Comparison of ENCODE assay signal across 9 cellular contexts in genomic region chr5:179619776-179620175, GRCh38. TPM values are rescaled to one million over a fixed set of nuclear protein-coding genes. Genes with fewer than 3 reads are reported as not detected.
A peak's percentile ranks its signal among the peaks of the same experiment; 100 is the strongest.
DNase-seq lines count a peak whose midpoint lies in the region; ATAC-seq and TF ChIP-seq lines count a peak whose summit lies in the region.
"Had no signal": no experiment of that assay in that cellular context is flagged by ENCODE, and none has a peak within 500 bp of the region (broad histone marks: within the 10 kb centered on the region; RNA-seq: fewer than 3 reads in every experiment).

No MANE protein-coding gene starts in this region.

- peak overlapping the region in 6 of 7 experiments; percentile 1 to 97 (median 82) for H3K4me3 ChIP-seq in skin epidermis

- H3K27ac ChIP-seq in skin epidermis: no peak overlapping the region

- peaks cover 66% of the 10 kb centered on the region for H3K4me1 Mint-ChIP-seq in T-helper 1 cell treated with Interleukin-12 subunit alpha and Interleukin-12 subunit beta and Interleukin-4 antibody, amounts not matched to agents 30 μg/mL and 1 μg/mL, for 36 hours (ENCODE audit: low read depth)
- peaks cover 47% of the 10 kb centered on the region for H3K4me1 Mint-ChIP-seq in activated CD8-positive, alpha-beta T cell treated with anti-CD3 and anti-CD28 coated beads for 36 hours (ENCODE audit: low read depth)
- peaks cover 33% of the 10 kb centered on the region for H3K4me1 Mint-ChIP-seq in glutamatergic neuron (ENCODE audit: low read depth, unreplicated experiment)

- H3K4me3 Mint-ChIP-seq in T-helper 1 cell treated with Interleukin-12 subunit alpha and Interleukin-12 subunit beta and Interleukin-4 antibody, amounts not matched to agents 30 μg/mL and 1 μg/mL, for 36 hours: peak overlapping the region; percentile 90
- peak overlapping the region; percentile 82 for H3K4me3 Mint-ChIP-seq in activated CD8-positive, alpha-beta T cell treated with anti-CD3 and anti-CD28 coated beads for 36 hours
- H3K4me3 Mint-ChIP-seq in glutamatergic neuron (ENCODE audit: unreplicated experiment): peak overlapping the region; percentile 97

- no peaks in the 10 kb centered on the region for H3K27me3 Mint-ChIP-seq in T-helper 1 cell treated with Interleukin-12 subunit alpha and Interleukin-12 subunit beta and Interleukin-4 antibody, amounts not matched to agents 30 μg/mL and 1 μg/mL, for 36 hours (ENCODE audit: low read depth)
- no peaks in the 10 kb centered on the region for H3K27me3 Mint-ChIP-seq in activated CD8-positive, alpha-beta T cell treated with anti-CD3 and anti-CD28 coated beads for 36 hours
- peaks cover 15% of the 10 kb centered on the region for H3K27me3 Mint-ChIP-seq in glutamatergic neuron (ENCODE audit: unreplicated experiment)

- DNase-seq in T-helper 1 cell (no peak), glutamatergic neuron (no peak), head of caudate nucleus (no peak), GDM1 (lab: John Stamatoyannopoulos, UW) (no peak), NCI-H748 treated with DMSO at 0.1 percent for 48 hours (lab: John Stamatoyannopoulos, UW) (no peak)
- DNase-seq in activated CD8-positive, alpha-beta T cell treated with anti-CD3 and anti-CD28 coated beads for 36 hours: no peak
- DNase-seq: MV-4-11 had no signal

- ATAC-seq in activated CD8-positive, alpha-beta T cell treated with anti-CD3 and anti-CD28 coated beads for 36 hours: no peak

- peak overlapping the region; percentile 16 for H3K27ac Mint-ChIP-seq in T-helper 1 cell treated with Interleukin-12 subunit alpha and Interleukin-12 subunit beta and Interleukin-4 antibody, amounts not matched to agents 30 μg/mL and 1 μg/mL, for 36 hours
- H3K27ac Mint-ChIP-seq in activated CD8-positive, alpha-beta T cell treated with anti-CD3 and anti-CD28 coated beads for 36 hours: peak overlapping the region; percentile 30
- H3K27ac Mint-ChIP-seq in glutamatergic neuron (ENCODE audit: unreplicated experiment): no peak overlapping the region

- intact Hi-C loops in activated CD8-positive, alpha-beta T cell treated with anti-CD3 and anti-CD28 coated beads for 36 hours (cut with micrococcal nuclease): no loop called here
- intact Hi-C loops in head of caudate nucleus (cut with DNase I): loop anchor here (10.0 kb wide), 1 partner anchor 65 kb away; the partner anchor contains the start of gene RUFY1

- peaks cover 74% of the 10 kb centered on the region for H3K36me3 Mint-ChIP-seq in T-helper 1 cell treated with Interleukin-12 subunit alpha and Interleukin-12 subunit beta and Interleukin-4 antibody, amounts not matched to agents 30 μg/mL and 1 μg/mL, for 36 hours (ENCODE audit: low read depth)
- peaks cover 85% of the 10 kb centered on the region for H3K36me3 Mint-ChIP-seq in activated CD8-positive, alpha-beta T cell treated with anti-CD3 and anti-CD28 coated beads for 36 hours (ENCODE audit: low read depth)
- H3K36me3 Mint-ChIP-seq in glutamatergic neuron (ENCODE audit: unreplicated experiment): peaks cover 9% of the 10 kb centered on the region

- POLR2A ChIA-PET in activated CD8-positive, alpha-beta T cell treated with anti-CD3 and anti-CD28 coated beads for 36 hours (lab: Charles Lee): interaction anchor here (1.0 to 6.5 kb wide), 3 partner anchors 58 to 71 kb away, joined by 3 to 55 read pairs (median 6); partner anchors contain the start of gene RUFY1

- no peaks in the 10 kb centered on the region for H3K9me3 Mint-ChIP-seq in T-helper 1 cell treated with Interleukin-12 subunit alpha and Interleukin-12 subunit beta and Interleukin-4 antibody, amounts not matched to agents 30 μg/mL and 1 μg/mL, for 36 hours
- H3K9me3 Mint-ChIP-seq in activated CD8-positive, alpha-beta T cell treated with anti-CD3 and anti-CD28 coated beads for 36 hours: no peaks in the 10 kb centered on the region
- H3K9me3 Mint-ChIP-seq in glutamatergic neuron (ENCODE audit: unreplicated experiment): peaks cover 17% of the 10 kb centered on the region

- CTCF ChIA-PET in activated CD8-positive, alpha-beta T cell treated with anti-CD3 and anti-CD28 coated beads for 36 hours (lab: Charles Lee): interaction anchor here (0.5 kb wide), 1 partner anchor 74 kb away, joined by 3 read pairs; no protein-coding TSS in a partner anchor

- no peak for TF ChIP-seq CTCF in activated CD8-positive, alpha-beta T cell treated with anti-CD3 and anti-CD28 coated beads for 36 hours (IDR thresholded peaks at IDR 0.05)
- no peak for TF ChIP-seq CTCF in glutamatergic neuron (IDR thresholded peaks at IDR 0.05; ENCODE audit: partially characterized antibody, unreplicated experiment)

RNA-seq across cellular contexts. Expression of gene HNRNPH1, which starts 3.7 kb away (rescaled TPM):
- 100 to 1,000 TPM; 706 to 709 TPM for total RNA-seq in activated CD8-positive, alpha-beta T cell treated with anti-CD3 and anti-CD28 coated beads for 36 hours
- total RNA-seq in glutamatergic neuron (ENCODE audit: unreplicated experiment): 1,021 TPM
